26 cellular contexts compared by ENCODE assay signal in the genomic region with DNA sequence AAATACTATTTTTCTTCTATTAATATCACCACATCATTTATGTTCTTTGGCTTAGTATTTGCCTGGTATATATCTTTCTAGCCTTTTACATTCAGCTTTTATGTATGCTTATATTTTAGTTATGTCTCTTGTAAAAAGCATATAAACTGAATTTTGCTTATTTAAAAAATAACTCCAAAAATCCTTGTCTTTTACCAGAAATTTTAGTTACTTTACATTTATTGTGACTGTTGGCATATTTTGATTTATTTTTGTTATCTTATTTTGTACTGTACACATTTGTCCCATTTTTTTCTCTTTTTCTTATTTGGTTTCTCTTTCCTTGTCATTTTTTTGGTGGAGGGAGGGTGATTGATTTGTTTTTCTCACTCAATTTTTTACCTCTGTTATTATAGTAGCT.
"Had no signal": no experiment of that assay in that cellular context is flagged by ENCODE, and none has a peak within 500 bp of the region (broad histone marks: within the 10 kb centered on the region; RNA-seq: fewer than 3 reads in every experiment).

No MANE protein-coding gene starts in this region.

- H3K4me1 ChIP-seq: stomach, suprapubic skin, testis, thyroid gland, tibial artery, transverse colon, upper lobe of left lung, upper lobe of right lung, uterus, vagina had no signal

- DNase-seq: stimulated activated CD4-positive, alpha-beta T cell treated with anti-CD3 and anti-CD28 coated beads, Interleukin-2, amount 100 ng/mL, for 48 hours; stimulated activated CD4-positive, alpha-beta T cell treated with anti-CD3 and anti-CD28 coated beads, Interleukin-4, amount 100 ng/mL, for 1 hour; stimulated activated CD4-positive, alpha-beta T cell treated with anti-CD3 and anti-CD28 coated beads, Interleukin-4, amount 100 ng/mL, for 24 hours; stimulated activated CD4-positive, alpha-beta T cell treated with anti-CD3 and anti-CD28 coated beads, Interleukin-4, amount 100 ng/mL, for 4 hours; stimulated activated CD8-positive, alpha-beta memory T cell treated with anti-CD3 and anti-CD28 coated beads, Interleukin-4, amount 100 ng/mL, for 48 hours; stimulated activated naive B cell treated with anti-CD40 and anti-IgM and Interleukin-4, amounts not matched to agents 10 μg/mL and 1 μg/mL and 100 μg/mL, for 72 hours; stimulated activated naive CD4-positive, alpha-beta T cell; stimulated activated naive CD4-positive, alpha-beta T cell treated with Interleukin-2 at 50 U/mL for 16 hours; stimulated activated naive CD8-positive, alpha-beta T cell treated with anti-CD3 and anti-CD28 coated beads, Interleukin-15, amount 100 ng/mL, for 72 hours; stimulated activated naive CD8-positive, alpha-beta T cell treated with anti-CD3 and anti-CD28 coated beads, Interleukin-15, Interleukin-2, amounts not matched to agents 100 U/mL and 50 U/mL, for 24 hours; stomach; substantia nigra; testis; thyroid gland; tibial artery; transverse colon; trophoblast cell; upper lobe of left lung; upper lobe of right lung; uterus had no signal

- H3K27me3 ChIP-seq: stomach, suprapubic skin, testis, thyroid gland, tibial artery, tibial nerve, transverse colon, upper lobe of left lung, upper lobe of right lung, uterus had no signal

- H3K27ac ChIP-seq: stomach, suprapubic skin, testis, thoracic aorta, thyroid gland, tibial artery, tibial nerve, transverse colon, upper lobe of left lung, upper lobe of right lung, uterus, vagina had no signal

- ATAC-seq: stimulated activated effector memory CD8-positive, alpha-beta T cell treated with anti-CD3 and anti-CD28 coated beads, Interleukin-12 subunit alpha, Interleukin-12 subunit beta, amount 100 ng/mL, for 72 hours; stimulated activated memory B cell treated with anti-CD40 and anti-IgM and Interleukin-4, amounts not matched to agents 10 μg/mL and 1 μg/mL and 100 μg/mL, for 72 hours; stimulated activated naive B cell treated with anti-CD40 and anti-IgM and Interleukin-4, amounts not matched to agents 10 μg/mL and 1 μg/mL and 100 μg/mL, for 72 hours; stimulated activated naive CD8-positive, alpha-beta T cell treated with anti-CD3 and anti-CD28 coated beads, Interleukin-15, amount 100 ng/mL, for 72 hours; stimulated activated naive CD8-positive, alpha-beta T cell treated with anti-CD3 and anti-CD28 coated beads, Interleukin-15, Interleukin-2, amounts not matched to agents 100 U/mL and 50 U/mL, for 24 hours; upper lobe of right lung had no signal

- H3K9me3 ChIP-seq: suprapubic skin, testis, thyroid gland, upper lobe of left lung, upper lobe of right lung, uterus, vagina had no signal

- H3K36me3 ChIP-seq: stomach, suprapubic skin, thoracic aorta, thyroid gland, tibial artery, tibial nerve, transverse colon, upper lobe of left lung, upper lobe of right lung, uterus, vagina had no signal

- H3K4me3 ChIP-seq: stomach, suprapubic skin, testis, thoracic aorta, thyroid gland, tibial artery, tibial nerve, transverse colon, upper lobe of left lung, upper lobe of right lung, uterus, vagina had no signal
